In the genomic region with DNA sequence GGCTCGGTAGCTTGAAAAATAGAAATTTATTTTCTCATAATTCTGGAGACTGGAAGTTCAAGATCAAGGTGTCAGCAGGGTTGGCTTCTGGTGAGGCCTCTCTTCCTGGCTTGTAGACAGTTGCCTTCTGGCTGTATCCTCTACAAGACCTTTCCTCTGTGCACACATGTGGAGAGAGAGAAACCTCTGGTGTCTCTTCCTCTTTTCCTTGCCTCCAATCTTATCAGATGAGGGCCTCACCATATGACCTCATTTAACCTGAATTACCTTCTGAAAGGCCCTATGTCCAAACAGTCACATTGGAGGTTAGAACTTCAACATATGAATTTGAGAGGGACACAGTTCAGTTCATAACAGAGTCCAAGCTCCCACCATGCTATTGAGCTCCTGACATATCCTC, we compare ENCODE assay signal across 24 cellular contexts.
"Had no signal": no experiment of that assay in that cellular context is flagged by ENCODE, and none has a peak within 500 bp of the region (broad histone marks: within the 10 kb centered on the region; RNA-seq: fewer than 3 reads in every experiment).

No MANE protein-coding gene starts in this region.

- H3K4me1 ChIP-seq: neural progenitor cell, parathyroid adenoma, psoas muscle, right lobe of liver, sigmoid colon, stomach, testis, tibial artery, transverse colon, uterus had no signal

- H3K9me3 ChIP-seq: ovary, psoas muscle, right lobe of liver, testis, upper lobe of right lung, uterus had no signal

- ATAC-seq: natural killer cell; psoas muscle; right cardiac atrium; right lobe of liver; stimulated activated effector memory CD8-positive, alpha-beta T cell treated with anti-CD3 and anti-CD28 coated beads, Interleukin-12 subunit alpha, Interleukin-12 subunit beta, amount 100 ng/mL, for 72 hours; stimulated activated naive B cell treated with anti-CD40 and anti-IgM and Interleukin-4, amounts not matched to agents 10 μg/mL and 1 μg/mL and 100 μg/mL, for 72 hours; upper lobe of right lung had no signal

- H3K27ac ChIP-seq: neural progenitor cell, ovary, parathyroid adenoma, psoas muscle, right lobe of liver, sigmoid colon, stomach, testis, tibial artery, transverse colon, upper lobe of right lung, uterus had no signal

- H3K36me3 ChIP-seq: neural progenitor cell, ovary, right lobe of liver, sigmoid colon, stomach, tibial artery, transverse colon, upper lobe of right lung, uterus had no signal

- H3K4me3 ChIP-seq: neural progenitor cell, ovary, psoas muscle, right lobe of liver, sigmoid colon, stomach, testis, tibial artery, transverse colon, upper lobe of right lung, uterus had no signal

- DNase-seq: natural killer cell; occipital lobe; ovary; posterior cingulate gyrus; psoas muscle; right cardiac atrium; right lobe of liver; sigmoid colon; small intestine; stimulated activated CD4-positive, alpha-beta T cell treated with anti-CD3 and anti-CD28 coated beads, Interleukin-15, amount 100 ng/mL, for 24 hours; stimulated activated CD4-positive, alpha-beta T cell treated with anti-CD3 and anti-CD28 coated beads, Interleukin-2, amount 100 ng/mL, for 24 hours; stimulated activated CD4-positive, alpha-beta T cell treated with anti-CD3 and anti-CD28 coated beads, Interleukin-2, amount 100 ng/mL, for 48 hours; stimulated activated CD4-positive, alpha-beta T cell treated with anti-CD3 and anti-CD28 coated beads, Interleukin-4, amount 100 ng/mL, for 24 hours; stimulated activated naive B cell treated with anti-CD40 and anti-IgM and Interleukin-4, amounts not matched to agents 10 μg/mL and 1 μg/mL and 100 μg/mL, for 72 hours; stimulated activated naive CD4-positive, alpha-beta T cell treated with Interleukin-2 at 50 U/mL for 16 hours; stomach; testis; tibial artery; transverse colon; upper lobe of right lung; uterus had no signal

- H3K27me3 ChIP-seq: neural progenitor cell, ovary, right lobe of liver, sigmoid colon, stomach, testis, transverse colon, upper lobe of right lung, uterus had no signal
